ENCODE assay signal across 8 cellular contexts in genomic region chr11:695332-695605, GRCh38. TPM values are rescaled to one million over a fixed set of nuclear protein-coding genes. Genes with fewer than 3 reads are reported as not detected.
DNase-seq lines count a peak whose midpoint lies in the region; ATAC-seq and TF ChIP-seq lines count a peak whose summit lies in the region.

No MANE protein-coding gene starts in this region.

- no peaks in the 10 kb centered on the region for H3K9me3 ChIP-seq in CD8-positive, alpha-beta memory T cell (ENCODE audit: low read length)
- H3K9me3 ChIP-seq in PC-9 (ENCODE audit: insufficient read depth, low read depth), result no peaks in the 10 kb centered on the region
- no peaks in the 10 kb centered on the region for H3K9me3 ChIP-seq in ovary

- DNase-seq in CD8-positive, alpha-beta memory T cell, result no peak
- DNase-seq in PC-9 (no peak), epithelial cell of prostate (ENCODE audit: low read depth, low spot score) (no peak), ovary (no peak), NCI-H510A treated with DMSO at 0.1 percent for 48 hours (lab: John Stamatoyannopoulos, UW) (no peak), NCI-H187 treated with DMSO at 0.1 percent for 48 hours (lab: John Stamatoyannopoulos, UW) (no peak), NCI-H1092 treated with DMSO at 0.1 percent for 48 hours (lab: John Stamatoyannopoulos, UW) (no peak)

- no peaks in the 10 kb centered on the region for H3K9me2 ChIP-seq in PC-9 (ENCODE audit: insufficient read depth)

- H3K36me3 Mint-ChIP-seq in CD8-positive, alpha-beta memory T cell, result peaks cover 0 to 31% (median 0%) of the 10 kb centered on the region in 3 donors

- H3K27ac Mint-ChIP-seq in CD8-positive, alpha-beta memory T cell, result peak overlapping the region; percentile 89 to 98 (median 93)

- TF ChIP-seq EP300 in ovary (IDR thresholded peaks at IDR 0.05), result no peak

- H3K4me2 ChIP-seq in PC-9, result peak overlapping the region; percentile 73

- no peaks in the 10 kb centered on the region for H3K9me3 Mint-ChIP-seq in CD8-positive, alpha-beta memory T cell

- peaks cover 31 to 52% (median 39%) of the 10 kb centered on the region in 3 donors for H3K4me1 Mint-ChIP-seq in CD8-positive, alpha-beta memory T cell

- intact Hi-C loops in PC-9 (cut with micrococcal nuclease; ENCODE audit: unreplicated experiment) (no loop called here), ovary (cut with DNase I) (no loop called here)

- peaks cover 11% of the 10 kb centered on the region for H4K20me1 ChIP-seq in PC-9 (ENCODE audit: insufficient read depth)

- CTCF ChIA-PET in CD8-positive, alpha-beta memory T cell (lab: Charles Lee), result interaction anchor here (0.7 to 8.2 kb wide), 8 partner anchors 11 to 141 kb away, joined by 3 to 69 read pairs (median 4); partner anchors contain the start of gene TALDO1
- CTCF ChIA-PET in PC-9 (lab: Charles Lee), result interaction anchor here (0.6 to 1.5 kb wide), 2 partner anchors 17 to 31 kb away, joined by 5 to 18 read pairs; no protein-coding TSS in a partner anchor

- ATAC-seq in HG03025 (IDR thresholded peaks at IDR 0.05; ENCODE audit: low FRiP score, unreplicated experiment), result no peak

- H3K36me3 ChIP-seq in CD8-positive, alpha-beta memory T cell (ENCODE audit: insufficient read depth, low read length), result no peaks in the 10 kb centered on the region
- no peaks in the 10 kb centered on the region for H3K36me3 ChIP-seq in PC-9 (ENCODE audit: low read depth)
- no peaks in the 10 kb centered on the region for H3K36me3 ChIP-seq in ovary

- WGBS in ovary, 3 donors, result 0 to 2% (median 1%) methylated on average over 11 to 32 of the region's 32 CpGs

- TF ChIP-seq CTCF in PC-9 (conservative IDR thresholded peaks at IDR 0.05) (no peak), ovary (IDR thresholded peaks at IDR 0.05) (no peak)

- peak overlapping the region; percentile 85 to 94 (median 88) for H3K4me3 Mint-ChIP-seq in CD8-positive, alpha-beta memory T cell

- no peaks in the 10 kb centered on the region for H3K27me3 Mint-ChIP-seq in CD8-positive, alpha-beta memory T cell

- peaks cover 54% of the 10 kb centered on the region for H3K79me2 ChIP-seq in PC-9 (ENCODE audit: low read depth)

- no peaks in the 10 kb centered on the region for H3K27me3 ChIP-seq in CD8-positive, alpha-beta memory T cell (ENCODE audit: insufficient read depth, low read length, poor library complexity, severe bottlenecking)
- no peaks in the 10 kb centered on the region for H3K27me3 ChIP-seq in PC-9 (ENCODE audit: insufficient read depth, low read depth)
- no peaks in the 10 kb centered on the region for H3K27me3 ChIP-seq in ovary

- no TSS peak for BruUV-seq in PC-9 (replicated peaks; lab: Mats Ljungman, UMichigan)

- peak overlapping the region; percentile 81 for H3K4me3 ChIP-seq in CD8-positive, alpha-beta memory T cell (ENCODE audit: low read length)
- H3K4me3 ChIP-seq in PC-9 (peak overlapping the region; percentile 79; the same call in 1 of the 2 replicates), ovary (peak overlapping the region; percentile 100)

- peaks cover 47% of the 10 kb centered on the region for H3K4me1 ChIP-seq in CD8-positive, alpha-beta memory T cell (ENCODE audit: insufficient read depth, low read length)
- H3K4me1 ChIP-seq in PC-9 (replicated peaks; ENCODE audit: insufficient read depth) (peaks cover 27% of the 10 kb centered on the region; the same call in 1 of the 2 replicates), ovary (ENCODE audit: insufficient read depth) (peaks cover 13% of the 10 kb centered on the region)

- POLR2A ChIA-PET in CD8-positive, alpha-beta memory T cell (lab: Charles Lee), result interaction anchor here (0.6 to 2.3 kb wide), 13 partner anchors 9 to 289 kb away, joined by 3 to 10 read pairs (median 3); partner anchors contain the start of genes CD151, EPS8L2 and PHRF1
- POLR2A ChIA-PET in PC-9 (lab: Charles Lee; ENCODE audit: unreplicated experiment), result interaction anchor here (0.6 to 1.0 kb wide), 3 partner anchors 31 to 148 kb away, joined by 3 to 9 read pairs (median 5); no protein-coding TSS in a partner anchor

- H3K27ac ChIP-seq in CD8-positive, alpha-beta memory T cell (ENCODE audit: low read depth, low read length), result peak overlapping the region; percentile 92
- H3K27ac ChIP-seq in PC-9 (peak overlapping the region; percentile 99), epithelial cell of prostate (peak overlapping the region; percentile 98), ovary (peak overlapping the region; percentile 99 to 100)

- TF ChIP-seq POLR2A in ovary (IDR thresholded peaks at IDR 0.05), result no peak

- H2AFZ ChIP-seq in PC-9, result peak overlapping the region; percentile 80

- no peaks in the 10 kb centered on the region; the same call in 1 of the 2 replicates for H3F3A ChIP-seq in PC-9 (ENCODE audit: insufficient read depth, low read depth)

RNA-seq across cellular contexts. Expression of gene DEAF1, which starts 0.2 kb away (rescaled TPM):
- 10 to 100 TPM; 52.1 to 54.6 TPM for total RNA-seq in CD8-positive, alpha-beta memory T cell
- polyA plus RNA-seq in CD8-positive, alpha-beta memory T cell, result 36.3 TPM
- total RNA-seq in PC-9 (2021) (36.9 and 44.4 TPM in 2 replicates), ovary (10 to 100 TPM; 15.5 to 43.4 (median 34.1) TPM)
- 10 to 100 TPM; 10.2 to 23.9 TPM for polyA plus RNA-seq in ovary

RNA-seq across cellular contexts. Expression of gene TMEM80, which starts 0.3 kb away (rescaled TPM):
- 10 to 100 TPM; 10.3 to 13.4 TPM for total RNA-seq in CD8-positive, alpha-beta memory T cell
- polyA plus RNA-seq in CD8-positive, alpha-beta memory T cell, result 27.8 TPM
- total RNA-seq in PC-9 (2021), result 34.0 and 36.6 TPM in 2 replicates
- 10 to 100 TPM; 15.4 to 38.0 (median 30.5) TPM for total RNA-seq in ovary
- polyA plus RNA-seq in ovary, result 10 to 100 TPM; 28.9 to 37.6 TPM

RNA-seq across cellular contexts. Expression of gene EPS8L2, which starts 10.8 kb away (rescaled TPM):
- 1 to 10 TPM; 7.0 to 7.8 TPM for total RNA-seq in CD8-positive, alpha-beta memory T cell
- 22.9 TPM for polyA plus RNA-seq in CD8-positive, alpha-beta memory T cell
- 228 and 229 TPM in 2 replicates for total RNA-seq in PC-9 (2021)
- total RNA-seq in ovary, result 10 to 100 TPM; 20.6 to 57.9 (median 34.2) TPM
- 10 to 100 TPM in 1 of 2 donors, 1 to 10 TPM in 1; 5.9 to 17.4 TPM for polyA plus RNA-seq in ovary

RNA-seq across cellular contexts. Expression of gene TALDO1, which starts 52.0 kb away (rescaled TPM):
- total RNA-seq in CD8-positive, alpha-beta memory T cell, result 100 to 1,000 TPM; 245 to 246 TPM
- 184 TPM for polyA plus RNA-seq in CD8-positive, alpha-beta memory T cell
- total RNA-seq in PC-9 (2021) (434 and 446 TPM in 2 replicates), ovary (100 to 1,000 TPM in 6 of 7 donors, 10 to 100 TPM in 1; 75.0 to 134 (median 117) TPM)
- polyA plus RNA-seq in ovary, result 100 to 1,000 TPM in 1 of 2 donors, 10 to 100 TPM in 1; 76.8 to 103 TPM

RNA-seq across cellular contexts. Expression of gene DRD4, which starts 58.2 kb away (rescaled TPM):
- total RNA-seq in CD8-positive, alpha-beta memory T cell, result under 1 TPM; 0.22 to 0.31 TPM
- polyA plus RNA-seq in CD8-positive, alpha-beta memory T cell, result not detected
- total RNA-seq in PC-9 (2021) (0.35 and 1.4 TPM in 2 replicates), ovary (1 to 10 TPM in 5 of 7 donors, under 1 TPM in 2; 0.57 to 3.3 (median 1.7) TPM)
- under 1 TPM in 1 of 2 donors, not detected in 1; 0.63 TPM for polyA plus RNA-seq in ovary
